8 cellular contexts compared by ENCODE assay signal in the genomic region with DNA sequence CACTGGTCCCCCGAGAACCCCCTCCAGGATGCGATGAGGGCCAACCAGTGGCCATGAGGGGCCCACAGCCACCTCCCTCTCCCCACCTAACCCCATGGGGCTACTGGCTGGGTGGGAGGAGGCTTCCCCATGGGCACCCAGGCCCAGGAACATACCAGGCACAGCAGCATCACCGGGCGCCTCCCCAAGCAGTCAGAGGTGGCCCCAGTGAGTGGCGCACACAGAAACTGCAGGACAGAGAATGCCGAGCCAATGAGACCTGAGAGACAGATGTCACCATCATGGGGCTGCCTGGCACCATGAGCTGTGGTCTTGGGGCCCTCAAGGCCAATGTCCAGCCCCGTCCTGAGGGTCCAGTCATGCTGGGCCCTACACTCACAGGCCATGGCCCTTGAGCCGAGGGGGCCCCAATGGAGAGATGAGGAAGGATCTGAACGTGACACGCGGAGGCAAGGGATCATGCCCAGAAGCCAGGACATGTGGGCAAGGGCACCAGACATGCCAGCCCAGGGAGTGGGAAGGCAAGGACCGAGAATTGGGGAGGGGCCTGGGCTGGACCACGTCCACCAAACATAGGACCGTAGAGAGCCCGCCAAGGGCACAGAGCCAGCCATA. TPM values are rescaled to one million over a fixed set of nuclear protein-coding genes. Genes with fewer than 3 reads are reported as not detected.
A peak's percentile ranks its signal among the peaks of the same experiment; 100 is the strongest.
DNase-seq lines count a peak whose midpoint lies in the region; ATAC-seq and TF ChIP-seq lines count a peak whose summit lies in the region.

No MANE protein-coding gene starts in this region.

- no peaks in the 10 kb centered on the region for H3K9me3 Mint-ChIP-seq in effector memory CD8-positive, alpha-beta T cell

- BruUV-seq in Panc1 (replicated peaks; lab: Mats Ljungman, UMichigan) = no TSS peak

- in situ Hi-C loops in Panc1 (cut with HindIII; ENCODE audit: low pct_unique_long_range_greater_than_20kb, low sequenced_read_pairs) = no loop called here

- no peak overlapping the region for H3K27ac ChIP-seq in DND-41 (ENCODE audit: low read length)
- H3K27ac ChIP-seq in Panc1 (ENCODE audit: low read length) = peak overlapping the region; percentile 85
- H3K27ac ChIP-seq in ovary = peak overlapping the region; percentile 32 to 78

- no peak for TF ChIP-seq EP300 in ovary (IDR thresholded peaks at IDR 0.05)

- ATAC-seq in DND-41 (ENCODE audit: insufficient read depth, low read depth) = no peak
- ATAC-seq in Panc1 = no peak
- no peak for ATAC-seq in effector memory CD8-positive, alpha-beta T cell (replicated peaks)
- ATAC-seq in GM21390 (IDR thresholded peaks at IDR 0.05; ENCODE audit: unreplicated experiment) = no peak
- ATAC-seq in HG03469 (IDR thresholded peaks at IDR 0.05; ENCODE audit: unreplicated experiment) = no peak

- peaks cover 76% of the 10 kb centered on the region for H3K36me3 Mint-ChIP-seq in effector memory CD8-positive, alpha-beta T cell (ENCODE audit: insufficient read depth)

- H3K4me2 ChIP-seq in DND-41 (ENCODE audit: insufficient read depth, low read length) = peak overlapping the region; percentile 68

- peak overlapping the region; percentile 62; the same call in 1 of the 2 replicates for H3K9ac ChIP-seq in DND-41 (ENCODE audit: low read depth, low read length)

- H3K4me1 Mint-ChIP-seq in effector memory CD8-positive, alpha-beta T cell (ENCODE audit: low read depth in 2 of 2) = peaks cover 43% of the 10 kb centered on the region in 2 donors

- CTCF ChIA-PET in Panc1 (lab: Charles Lee) = no interaction called here

- H3K27ac Mint-ChIP-seq in effector memory CD8-positive, alpha-beta T cell = peak overlapping the region; percentile 91 to 95

- H3K9me3 ChIP-seq in DND-41 (ENCODE audit: insufficient read depth, low read length, severe bottlenecking) (no peaks in the 10 kb centered on the region), Panc1 (ENCODE audit: control insufficient read depth, insufficient read depth, low read depth, low read length) (no peaks in the 10 kb centered on the region), ovary (no peaks in the 10 kb centered on the region)

- intact Hi-C loops in Panc1 (cut with micrococcal nuclease; ENCODE audit: unreplicated experiment) (loop anchor here (10.0 kb wide), 2 partner anchors 138 to 168 kb away; a partner anchor contains a TSS), ovary (cut with DNase I) (loop anchor here in 3 of 4 donors (5.0 to 10.0 kb wide), 4 partner anchors 88 to 398 kb away; a partner anchor contains a TSS)

- peaks cover 13% of the 10 kb centered on the region for H3K79me2 ChIP-seq in DND-41 (ENCODE audit: insufficient read depth, low read length)

- H3K4me3 ChIP-seq in DND-41 (ENCODE audit: low read depth in 1 of 2, low read length in 2 of 2) (peak overlapping the region in 1 of 2 experiments; percentile 54; a peak in 2 of 4 replicates), Panc1 (ENCODE audit: low read depth in 2 of 2, low read length in 2 of 2) (peak overlapping the region; percentile 56), ovary (peak overlapping the region; percentile 96)

- peaks cover 50% of the 10 kb centered on the region for H3K4me1 ChIP-seq in DND-41 (ENCODE audit: insufficient read depth, low read length)
- peaks cover 38% of the 10 kb centered on the region for H3K4me1 ChIP-seq in Panc1 (ENCODE audit: control insufficient read depth, insufficient read depth, low read length)
- H3K4me1 ChIP-seq in ovary (ENCODE audit: insufficient read depth) = peaks cover 8% of the 10 kb centered on the region

- POLR2A ChIA-PET in Panc1 (lab: Charles Lee) = no interaction called here

- no peak for TF ChIP-seq POLR2A in ovary (IDR thresholded peaks at IDR 0.05)

- no peaks in the 10 kb centered on the region for H3K27me3 ChIP-seq in DND-41 (ENCODE audit: insufficient read depth, low read length, poor library complexity)
- no peaks in the 10 kb centered on the region for H3K27me3 ChIP-seq in Panc1 (ENCODE audit: control insufficient read depth, insufficient read depth, low read length)
- no peaks in the 10 kb centered on the region for H3K27me3 ChIP-seq in ovary

- TF ChIP-seq CTCF in DND-41 (IDR thresholded peaks at IDR 0.05; ENCODE audit: borderline replicate concordance, extremely low read depth, low read length, poor library complexity, severe bottlenecking) = no peak
- TF ChIP-seq CTCF in Panc1 (IDR thresholded peaks at IDR 0.05) = no peak
- no peak for TF ChIP-seq CTCF in ovary (IDR thresholded peaks at IDR 0.05)

- peaks cover 64% of the 10 kb centered on the region for H3K36me3 ChIP-seq in DND-41 (ENCODE audit: insufficient read depth, low read length)
- no peaks in the 10 kb centered on the region for H3K36me3 ChIP-seq in Panc1 (ENCODE audit: control insufficient read depth, insufficient read depth, low read length)
- H3K36me3 ChIP-seq in ovary = no peaks in the 10 kb centered on the region

- H3K27me3 Mint-ChIP-seq in effector memory CD8-positive, alpha-beta T cell = no peaks in the 10 kb centered on the region

- 58 to 71% (median 67%) methylated on average over 11 to 15 of the region's 15 CpGs for WGBS in ovary, 3 donors

- peak overlapping the region; percentile 85 to 92 for H3K4me3 Mint-ChIP-seq in effector memory CD8-positive, alpha-beta T cell

- peaks cover 41% of the 10 kb centered on the region for H4K20me1 ChIP-seq in DND-41 (ENCODE audit: insufficient read depth, low read length)

- no peak overlapping the region for H2AFZ ChIP-seq in DND-41 (ENCODE audit: low read depth, low read length)

- no peak for DNase-seq in DND-41
- no peak for DNase-seq in Panc1 (ENCODE audit: low read depth, low spot score)
- peak in 1 of 3 experiments; percentile 34 for DNase-seq in effector memory CD8-positive, alpha-beta T cell
- peak in 2 of 5 donors; percentile 22 to 62 for DNase-seq in ovary
- no peak for DNase-seq in NCI-H2227 (lab: John Stamatoyannopoulos, UW; ENCODE audit: unreplicated experiment)
- no peak for DNase-seq in DMS114 treated with DMSO at 0.1 percent for 48 hours (lab: John Stamatoyannopoulos, UW; ENCODE audit: unreplicated experiment)

RNA-seq across cellular contexts. Expression of a gene that starts 30.1 kb away (rescaled TPM):
- 32.9 TPM for total RNA-seq in Panc1 (2021; ENCODE audit: unreplicated experiment)
- 26.3 TPM for polyA plus RNA-seq in Panc1 (2012; ENCODE audit: insufficient read length)
- total RNA-seq in ovary = 10 to 100 TPM; 13.6 to 39.7 (median 28.3) TPM
- 10 to 100 TPM; 18.3 to 30.9 TPM for polyA plus RNA-seq in ovary

RNA-seq across cellular contexts. Expression of a gene that starts 30.3 kb away (rescaled TPM):
- total RNA-seq in Panc1 (2021; ENCODE audit: unreplicated experiment) (2.5 TPM), ovary (10 to 100 TPM in 2 of 7 donors, 1 to 10 TPM in 5; 5.1 to 17.6 (median 6.9) TPM)
- polyA plus RNA-seq in Panc1 (2012; ENCODE audit: insufficient read length) = 2.1 TPM
- polyA plus RNA-seq in ovary = 1 to 10 TPM; 3.3 to 7.9 TPM
